ENCODE assay signal across 10 cellular contexts in genomic region chr7:66630529-66630928, GRCh38. TPM values are rescaled to one million over a fixed set of nuclear protein-coding genes. Genes with fewer than 3 reads are reported as not detected.
DNase-seq lines count a peak whose midpoint lies in the region; ATAC-seq and TF ChIP-seq lines count a peak whose summit lies in the region.
"Had no signal": no experiment of that assay in that cellular context is flagged by ENCODE, and none has a peak within 500 bp of the region (broad histone marks: within the 10 kb centered on the region; RNA-seq: fewer than 3 reads in every experiment).

No MANE protein-coding gene starts in this region.

- DNase-seq in activated CD4-positive, alpha-beta T cell treated with anti-CD3 and anti-CD28 coated beads, Interleukin-2, amount 10 ng/mL, durations not matched to agents 24 days and 14 days: no peak
- DNase-seq in activated CD4-positive, alpha-beta T cell treated with anti-CD3 and anti-CD28 coated beads for 48 hours: no peak
- no peak for DNase-seq in T-cell
- no peak for DNase-seq in endodermal cell
- DNase-seq in stimulated activated naive CD8-positive, alpha-beta T cell treated with anti-CD3 and anti-CD28 coated beads, Interleukin-15, amount 100 ng/mL, for 72 hours: no peak
- no peak for DNase-seq in SW480 (ENCODE audit: low spot score)
- DNase-seq in foreskin keratinocyte: no peak
- DNase-seq: midbrain, NCI-H1694 treated with DMSO at 0.1 percent for 48 hours had no signal

- H3K9me3 ChIP-seq in endodermal cell (ENCODE audit: control insufficient read depth, low read length): peaks cover 6% of the 10 kb centered on the region

- no peak for ATAC-seq in T-cell (replicated peaks in 1 of 4)
- no peak for ATAC-seq in stimulated activated naive CD8-positive, alpha-beta T cell treated with anti-CD3 and anti-CD28 coated beads, Interleukin-15, amount 100 ng/mL, for 72 hours
- ATAC-seq in HG03135 (IDR thresholded peaks at IDR 0.05; ENCODE audit: unreplicated experiment): no peak
- ATAC-seq in foreskin keratinocyte: no peak

- WGBS in endodermal cell (ENCODE audit: insufficient coverage in 1 of 2, insufficient read length in 1 of 2), 2 experiments: 98 to 100% methylated on average over 1 to 2 of the region's 2 CpGs

- H3K27me3 Mint-ChIP-seq in activated CD4-positive, alpha-beta T cell treated with anti-CD3 and anti-CD28 coated beads, Interleukin-2, amount 10 ng/mL, durations not matched to agents 24 days and 14 days: no peaks in the 10 kb centered on the region
- H3K27me3 Mint-ChIP-seq in T-cell (no peaks in the 10 kb centered on the region), endodermal cell (ENCODE audit: insufficient read depth) (no peaks in the 10 kb centered on the region)
- no peaks in the 10 kb centered on the region for H3K27me3 Mint-ChIP-seq in stimulated activated naive CD8-positive, alpha-beta T cell treated with anti-CD3 and anti-CD28 coated beads, Interleukin-15, amount 100 ng/mL, for 72 hours

- H3K9ac ChIP-seq in endodermal cell (ENCODE audit: extremely low read depth, low read length, poor library complexity, severe bottlenecking): no peak overlapping the region

- H3K36me3 Mint-ChIP-seq in activated CD4-positive, alpha-beta T cell treated with anti-CD3 and anti-CD28 coated beads, Interleukin-2, amount 10 ng/mL, durations not matched to agents 24 days and 14 days (ENCODE audit: low read depth): peaks cover 22% of the 10 kb centered on the region
- H3K36me3 Mint-ChIP-seq in T-cell: peaks cover 12% of the 10 kb centered on the region
- peaks cover 26% of the 10 kb centered on the region for H3K36me3 Mint-ChIP-seq in endodermal cell (ENCODE audit: low read depth)

- TF ChIP-seq CTCF in endodermal cell (conservative IDR thresholded peaks at IDR 0.05): no peak
- no peak for TF ChIP-seq CTCF in foreskin keratinocyte (conservative IDR thresholded peaks at IDR 0.05)

- H3K4me1 Mint-ChIP-seq in activated CD4-positive, alpha-beta T cell treated with anti-CD3 and anti-CD28 coated beads, Interleukin-2, amount 10 ng/mL, durations not matched to agents 24 days and 14 days: peaks cover 47% of the 10 kb centered on the region
- H3K4me1 Mint-ChIP-seq in T-cell (peaks cover 47 to 56% (median 54%) of the 10 kb centered on the region in 3 donors), endodermal cell (no peaks in the 10 kb centered on the region)
- H3K4me1 Mint-ChIP-seq in stimulated activated naive CD8-positive, alpha-beta T cell treated with anti-CD3 and anti-CD28 coated beads, Interleukin-15, amount 100 ng/mL, for 72 hours: peaks cover 44% of the 10 kb centered on the region

- H3K4me3 Mint-ChIP-seq in activated CD4-positive, alpha-beta T cell treated with anti-CD3 and anti-CD28 coated beads, Interleukin-2, amount 10 ng/mL, durations not matched to agents 24 days and 14 days: peak overlapping the region; percentile 90
- peak overlapping the region; percentile 71 to 75 (median 75) for H3K4me3 Mint-ChIP-seq in T-cell
- H3K4me3 Mint-ChIP-seq in endodermal cell: peak overlapping the region; percentile 75
- H3K4me3 Mint-ChIP-seq in stimulated activated naive CD8-positive, alpha-beta T cell treated with anti-CD3 and anti-CD28 coated beads, Interleukin-15, amount 100 ng/mL, for 72 hours: peak overlapping the region; percentile 38 to 70

- POLR2A ChIA-PET in T-cell (lab: Charles Lee): interaction anchor here (0.5 to 0.6 kb wide), 3 partner anchors 20 to 38 kb away, joined by 3 to 6 read pairs (median 3); no protein-coding TSS in a partner anchor

- no peaks in the 10 kb centered on the region for H3K4me1 ChIP-seq in endodermal cell (ENCODE audit: control insufficient read depth, insufficient read depth, low read length)
- no peaks in the 10 kb centered on the region for H3K4me1 ChIP-seq in foreskin keratinocyte

- no peaks in the 10 kb centered on the region for H3K27me3 ChIP-seq in endodermal cell (ENCODE audit: control insufficient read depth, insufficient read depth, low read length, poor library complexity, severe bottlenecking)
- no peaks in the 10 kb centered on the region for H3K27me3 ChIP-seq in foreskin keratinocyte

- H3K27ac Mint-ChIP-seq in activated CD4-positive, alpha-beta T cell treated with anti-CD3 and anti-CD28 coated beads, Interleukin-2, amount 10 ng/mL, durations not matched to agents 24 days and 14 days: peak overlapping the region; percentile 25
- H3K27ac Mint-ChIP-seq in T-cell (peak overlapping the region; percentile 63 to 80), endodermal cell (no peak overlapping the region)
- H3K27ac Mint-ChIP-seq in stimulated activated naive CD8-positive, alpha-beta T cell treated with anti-CD3 and anti-CD28 coated beads, Interleukin-15, amount 100 ng/mL, for 72 hours: no peak overlapping the region

- no peak overlapping the region for H3K27ac ChIP-seq in endodermal cell (ENCODE audit: low read depth, low read length)
- no peak overlapping the region for H3K27ac ChIP-seq in foreskin keratinocyte

- H3K4me3 ChIP-seq in endodermal cell (ENCODE audit: low read length): peak overlapping the region; percentile 84

- CTCF ChIA-PET in T-cell (lab: Charles Lee): interaction anchor here in 1 of 2 donors (0.6 kb wide), 1 partner anchor 311 kb away, joined by 5 read pairs; no protein-coding TSS in a partner anchor

- no peaks in the 10 kb centered on the region for H3K9me3 Mint-ChIP-seq in activated CD4-positive, alpha-beta T cell treated with anti-CD3 and anti-CD28 coated beads, Interleukin-2, amount 10 ng/mL, durations not matched to agents 24 days and 14 days
- H3K9me3 Mint-ChIP-seq in T-cell: no peaks in the 10 kb centered on the region
- H3K9me3 Mint-ChIP-seq in endodermal cell: no peaks in the 10 kb centered on the region
- H3K9me3 Mint-ChIP-seq in stimulated activated naive CD8-positive, alpha-beta T cell treated with anti-CD3 and anti-CD28 coated beads, Interleukin-15, amount 100 ng/mL, for 72 hours: no peaks in the 10 kb centered on the region

- peaks cover 28% of the 10 kb centered on the region for H3K36me3 ChIP-seq in endodermal cell (ENCODE audit: control insufficient read depth, insufficient read depth, low read length)

- intact Hi-C loops in activated CD4-positive, alpha-beta T cell treated with anti-CD3 and anti-CD28 coated beads, Interleukin-2, amount 10 ng/mL, durations not matched to agents 24 days and 14 days (cut with micrococcal nuclease): no loop called here

RNA-seq across cellular contexts. Expression of gene KCTD7, which starts 1.8 kb away (rescaled TPM):
- 8.9 and 9.2 TPM in 2 replicates for total RNA-seq in activated CD4-positive, alpha-beta T cell treated with anti-CD3 and anti-CD28 coated beads, Interleukin-2, amount 10 ng/mL, durations not matched to agents 24 days and 14 days
- 10 to 100 TPM; 23.1 to 44.3 (median 39.3) TPM for total RNA-seq in T-cell
- 10 to 100 TPM; 13.1 to 15.6 TPM for total RNA-seq in endodermal cell
- polyA plus RNA-seq in endodermal cell (2013, experiment 1 of 2): 17.6 TPM
- 16.2 TPM for polyA plus RNA-seq in endodermal cell (2013, experiment 2 of 2)
- 2.6 and 3.9 TPM in 2 replicates for total RNA-seq in foreskin keratinocyte
- 2.0 and 2.4 TPM in 2 replicates for polyA plus RNA-seq in foreskin keratinocyte

Comparison
In these comparisons a context has a peak if more than half of its experiments do, and no peak if none do; other contexts are left out.
1. H3K27ac Mint-ChIP-seq: peak in activated CD4-positive, alpha-beta T cell treated with anti-CD3 and anti-CD28 coated beads, Interleukin-2, amount 10 ng/mL, durations not matched to agents 24 days and 14 days (single experiment) and T-cell (2 of 2); none in endodermal cell (single experiment) and stimulated activated naive CD8-positive, alpha-beta T cell treated with anti-CD3 and anti-CD28 coated beads, Interleukin-15, amount 100 ng/mL, for 72 hours (0 of 2).
2. Peak in every context shown above with its lines, with median percentiles within 50 percentile points of each other: H3K4me3 Mint-ChIP-seq.